8 cellular contexts compared by ENCODE assay signal in genomic region chr2:108449410-108450200, GRCh38. TPM values are rescaled to one million over a fixed set of nuclear protein-coding genes. Genes with fewer than 3 reads are reported as not detected.
DNase-seq lines count a peak whose midpoint lies in the region; ATAC-seq, FAIRE-seq and TF ChIP-seq lines count a peak whose summit lies in the region.

No MANE protein-coding gene starts in this region.

- H3K36me3 ChIP-seq in Caco-2 (ENCODE audit: control insufficient read depth, insufficient read depth, low read length) (no peaks in the 10 kb centered on the region; the same call in none of the 2 replicates), RWPE2 (ENCODE audit: low read depth) (peaks cover 46% of the 10 kb centered on the region)

- TF ChIP-seq CTCF in Caco-2 (IDR thresholded peaks at IDR 0.05; ENCODE audit: insufficient read depth in 1 of 2, low read depth in 1 of 2, low read length in 1 of 2, severe bottlenecking in 1 of 2, unreplicated experiment in 1 of 2): no peak
- TF ChIP-seq CTCF in RWPE2 (IDR thresholded peaks at IDR 0.05; ENCODE audit: poor library complexity, severe bottlenecking): no peak
- no peak for TF ChIP-seq CTCF in brain (conservative IDR thresholded peaks at IDR 0.05)

- H3K4me1 ChIP-seq in Caco-2: peaks cover 7% of the 10 kb centered on the region; the same call in 1 of the 2 replicates
- peaks cover 3% of the 10 kb centered on the region for H3K4me1 ChIP-seq in RWPE2 (ENCODE audit: insufficient read depth, poor library complexity, severe bottlenecking)

- H3K27ac Mint-ChIP-seq in Caco-2 (ENCODE audit: unreplicated experiment) (peak overlapping the region; percentile 94), brain (peak overlapping the region; percentile 94 to 97 (median 95))

- H3K27ac ChIP-seq in RWPE2 (ENCODE audit: poor library complexity, severe bottlenecking): peak overlapping the region; percentile 64

- H3K27me3 Mint-ChIP-seq in Caco-2 (ENCODE audit: insufficient read depth, unreplicated experiment): no peaks in the 10 kb centered on the region
- peaks cover 10% of the 10 kb centered on the region for H3K27me3 Mint-ChIP-seq in brain

- intact Hi-C loops in Caco-2 (cut with micrococcal nuclease; ENCODE audit: unreplicated experiment): loop anchor here (1.0 to 5.0 kb wide), 5 partner anchors 26 to 235 kb away; partner anchors contain the start of genes LIMS1 and SULT1C4

- POLR2A ChIA-PET in Caco-2 (lab: Charles Lee): interaction anchor here (0.5 to 1.5 kb wide), 9 partner anchors 10 to 1763 kb away, joined by 3 to 9 read pairs (median 3); partner anchors contain the start of gene LIMS1

- H3K4me1 Mint-ChIP-seq in Caco-2 (ENCODE audit: low read depth, unreplicated experiment) (no peaks in the 10 kb centered on the region), brain (peaks cover 61% of the 10 kb centered on the region)

- H3K9me3 Mint-ChIP-seq in Caco-2 (ENCODE audit: unreplicated experiment): no peaks in the 10 kb centered on the region
- no peaks in the 10 kb centered on the region for H3K9me3 Mint-ChIP-seq in brain

- peak overlapping the region; percentile 83 for H3K4me3 ChIP-seq in Caco-2 (ENCODE audit: low read depth, low read length)
- peak overlapping the region; percentile 74 for H3K4me3 ChIP-seq in RWPE2 (ENCODE audit: severe bottlenecking)

- DNase-seq in Caco-2 (peak in 1 of 2 experiments; percentile 34), RWPE2 (ENCODE audit: low spot score) (no peak), iris pigment epithelial cell (ENCODE audit: low read depth) (peak; percentile 36), RCC 7860 (ENCODE audit: low spot score) (no peak)
- peak; percentile 12 to 40 for DNase-seq in stimulated activated CD4-positive, alpha-beta T cell treated with anti-CD3 and anti-CD28 coated beads, Interleukin-2, amount 100 ng/mL, for 24 hours

- H3K4me3 Mint-ChIP-seq in Caco-2 (ENCODE audit: unreplicated experiment) (peak overlapping the region; percentile 93), brain (peak overlapping the region; percentile 93 to 98 (median 97))

- TSS peak; percentile 73 for BruUV-seq in Caco-2 (replicated peaks; lab: Mats Ljungman, UMichigan)

- peaks cover 38% of the 10 kb centered on the region for H3K36me3 Mint-ChIP-seq in Caco-2 (ENCODE audit: insufficient read depth, unreplicated experiment)
- H3K36me3 Mint-ChIP-seq in brain: peaks cover 36% of the 10 kb centered on the region

- CTCF ChIA-PET in Caco-2 (lab: Charles Lee): interaction anchor here (0.7 kb wide), 1 partner anchor 532 kb away, joined by 3 read pairs; no protein-coding TSS in a partner anchor

- H3K27me3 ChIP-seq in Caco-2 (replicated peaks; ENCODE audit: control insufficient read depth, insufficient read depth, low read length) (no peaks in the 10 kb centered on the region), RWPE2 (ENCODE audit: insufficient read depth, poor library complexity, severe bottlenecking) (no peaks in the 10 kb centered on the region)

- FAIRE-seq in RCC 7860 (lab: Jason Lieb, UNC): no peak

- H3K9me3 ChIP-seq in Caco-2: no peaks in the 10 kb centered on the region
- H3K9me3 ChIP-seq in RWPE2 (ENCODE audit: severe bottlenecking): no peaks in the 10 kb centered on the region

- peak; percentile 36 for ATAC-seq in GM19351 (IDR thresholded peaks at IDR 0.05; ENCODE audit: unreplicated experiment)
- peak; percentile 7 for ATAC-seq in HG03469 (IDR thresholded peaks at IDR 0.05; ENCODE audit: unreplicated experiment)
- peak; percentile 50 for ATAC-seq in RWPE2 (ENCODE audit: low read depth)

RNA-seq across cellular contexts. Expression of gene GCC2, which starts 0.6 kb away (rescaled TPM):
- total RNA-seq in Caco-2 (2022): 46.2 and 49.9 TPM in 2 replicates
- polyA plus RNA-seq in brain (ENCODE audit: insufficient read depth, low read depth, low replicate concordance): 3.7 TPM

Comparison
In these comparisons a context has a peak if more than half of its experiments do, and no peak if none do; other contexts are left out.
1. DNase-seq: peak in iris pigment epithelial cell (single experiment) and stimulated activated CD4-positive, alpha-beta T cell treated with anti-CD3 and anti-CD28 coated beads, Interleukin-2, amount 100 ng/mL, for 24 hours (2 of 2); none in RWPE2 (single experiment) and RCC 7860 (single experiment).
2. Peak in every context shown above with its lines, with median percentiles within 50 percentile points of each other: ATAC-seq.